ENCODE assay signal across 17 cellular contexts in the genomic region with DNA sequence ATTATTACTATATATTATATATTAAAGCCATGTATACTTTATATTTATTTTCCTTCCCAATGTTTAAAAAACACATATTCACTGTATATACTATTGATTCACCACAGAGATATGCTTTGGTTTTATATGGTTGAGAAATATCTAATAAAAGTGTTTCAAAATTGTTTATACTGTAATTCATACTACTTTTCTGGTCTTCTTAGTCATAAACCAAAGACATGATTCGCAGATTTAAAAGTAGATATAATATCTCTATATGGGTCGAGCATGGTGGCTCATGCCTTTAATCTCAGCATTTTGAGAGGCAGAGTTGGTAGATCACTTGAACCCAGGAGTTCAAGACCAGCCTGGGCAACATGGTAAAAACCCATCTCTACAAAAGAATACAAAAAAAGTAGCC.
"Had no signal": no experiment of that assay in that cellular context is flagged by ENCODE, and none has a peak within 500 bp of the region (broad histone marks: within the 10 kb centered on the region; RNA-seq: fewer than 3 reads in every experiment).

No MANE protein-coding gene starts in this region.

- H3K9me3 Mint-ChIP-seq: activated CD4-positive, alpha-beta T cell treated with anti-CD3 and anti-CD28 coated beads, Interleukin-2, amount 10 ng/mL, durations not matched to agents 7 days and 5 days had no signal

- H3K27me3 ChIP-seq: brain microvascular endothelial cell, neutrophil had no signal

- H3K4me3 Mint-ChIP-seq: activated CD4-positive, alpha-beta T cell treated with anti-CD3 and anti-CD28 coated beads, Interleukin-2, amount 10 ng/mL, durations not matched to agents 7 days and 5 days; activated naive CD8-positive, alpha-beta T cell treated with anti-CD3 and anti-CD28 coated beads for 36 hours; activated T-helper 1 cell treated with anti-CD3 and anti-CD28 coated beads, Interleukin-12 subunit alpha, Interleukin-12 subunit beta, Interleukin-2, Interleukin-4 antibody, amounts not matched to agents 30 ng/mL and 10 ng/mL and 1 ng/mL, durations not matched to agents 14 hours and 24 hours and 36 hours; naive thymus-derived CD8-positive, alpha-beta T cell had no signal

- H3K36me3 Mint-ChIP-seq: activated naive CD8-positive, alpha-beta T cell treated with anti-CD3 and anti-CD28 coated beads for 36 hours; naive thymus-derived CD8-positive, alpha-beta T cell had no signal

- H3K27ac ChIP-seq: brain microvascular endothelial cell, neutrophil had no signal

- H3K27ac Mint-ChIP-seq: activated CD4-positive, alpha-beta T cell treated with anti-CD3 and anti-CD28 coated beads, Interleukin-2, amount 10 ng/mL, durations not matched to agents 7 days and 5 days; activated naive CD8-positive, alpha-beta T cell treated with anti-CD3 and anti-CD28 coated beads for 36 hours; activated T-helper 1 cell treated with anti-CD3 and anti-CD28 coated beads, Interleukin-12 subunit alpha, Interleukin-12 subunit beta, Interleukin-2, Interleukin-4 antibody, amounts not matched to agents 30 ng/mL and 10 ng/mL and 1 ng/mL, durations not matched to agents 14 hours and 24 hours and 36 hours; naive thymus-derived CD8-positive, alpha-beta T cell had no signal

- H3K27me3 Mint-ChIP-seq: activated CD4-positive, alpha-beta T cell treated with anti-CD3 and anti-CD28 coated beads, Interleukin-2, amount 10 ng/mL, durations not matched to agents 7 days and 5 days; activated naive CD8-positive, alpha-beta T cell treated with anti-CD3 and anti-CD28 coated beads for 36 hours had no signal

- ATAC-seq: left ventricle myocardium superior; naive thymus-derived CD8-positive, alpha-beta T cell had no signal

- H3K4me1 Mint-ChIP-seq: activated CD4-positive, alpha-beta T cell treated with anti-CD3 and anti-CD28 coated beads, Interleukin-2, amount 10 ng/mL, durations not matched to agents 7 days and 5 days; activated naive CD8-positive, alpha-beta T cell treated with anti-CD3 and anti-CD28 coated beads for 36 hours; naive thymus-derived CD8-positive, alpha-beta T cell had no signal

- DNase-seq: activated CD4-positive, alpha-beta T cell treated with anti-CD3 and anti-CD28 coated beads, Interleukin-2, amount 10 ng/mL, durations not matched to agents 7 days and 5 days; activated CD4-positive, CD25-positive, alpha-beta regulatory T cell; activated CD8-positive, alpha-beta memory T cell treated with anti-CD3 and anti-CD28 coated beads for 24 hours; activated naive CD8-positive, alpha-beta T cell treated with anti-CD3 and anti-CD28 coated beads for 36 hours; anterior cingulate cortex; brain microvascular endothelial cell; cerebellar nuclear complex; effector CD8-positive, alpha-beta T cell; hippocampal formation; kidney glomerular epithelial cell; left ventricle myocardium superior; mesenchymal stem cell; naive thymus-derived CD8-positive, alpha-beta T cell; stimulated activated CD4-positive, alpha-beta T cell treated with anti-CD3 and anti-CD28 coated beads, Interleukin-12 subunit alpha, Interleukin-12 subunit beta, amount 100 ng/mL, for 4 hours; stimulated activated CD4-positive, alpha-beta T cell treated with anti-CD3 and anti-CD28 coated beads, Interleukin-2, amount 100 ng/mL, for 24 hours had no signal

- H3K36me3 ChIP-seq: brain microvascular endothelial cell, neutrophil had no signal
